In the genomic region with DNA sequence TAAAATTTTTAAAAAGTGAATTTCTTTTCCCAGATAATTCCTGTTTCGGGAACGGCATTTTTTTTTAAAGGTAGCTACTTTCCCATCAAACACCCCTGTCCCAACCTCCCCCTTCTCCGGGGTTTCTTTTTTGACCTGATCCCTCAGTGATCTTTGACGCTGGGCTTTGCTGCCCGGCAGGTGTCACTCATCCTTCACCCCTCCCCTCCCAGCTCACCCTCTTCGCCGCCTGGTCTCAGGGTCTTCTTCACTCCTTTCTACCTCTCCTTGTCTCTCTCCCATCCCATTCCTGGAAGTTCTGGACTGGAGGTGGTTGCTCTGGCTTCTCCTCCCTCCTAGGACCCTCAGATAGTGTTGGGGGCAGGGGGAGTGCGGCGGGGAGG, we compare ENCODE assay signal across 18 cellular contexts. TPM values are rescaled to one million over a fixed set of nuclear protein-coding genes. Genes with fewer than 3 reads are reported as not detected.
DNase-seq lines count a peak whose midpoint lies in the region; ATAC-seq and TF ChIP-seq lines count a peak whose summit lies in the region.
"Had no signal": no experiment of that assay in that cellular context is flagged by ENCODE, and none has a peak within 500 bp of the region (broad histone marks: within the 10 kb centered on the region; RNA-seq: fewer than 3 reads in every experiment).

No MANE protein-coding gene starts in this region.

- peak; percentile 28; the same call in 1 of the 2 replicates for TF ChIP-seq CTCF in WERI-Rb-1 (IDR thresholded peaks at IDR 0.05; ENCODE audit: low read depth, low read length)
- TF ChIP-seq CTCF in upper lobe of right lung (IDR thresholded peaks at IDR 0.05), result no peak

- H3K36me3 ChIP-seq in HUES48 (ENCODE audit: control insufficient read depth, insufficient read depth, low read length) (no peaks in the 10 kb centered on the region), WERI-Rb-1 (no peaks in the 10 kb centered on the region), upper lobe of right lung (no peaks in the 10 kb centered on the region)
- H3K36me3 ChIP-seq: esophagus muscularis mucosa, ovary had no signal

- H3K4me1 ChIP-seq in HUES48 (ENCODE audit: control insufficient read depth, insufficient read depth, low read length), result no peaks in the 10 kb centered on the region; the same call in 1 of the 2 replicates
- no peaks in the 10 kb centered on the region for H3K4me1 ChIP-seq in upper lobe of right lung

- H3K27me3 ChIP-seq in HUES48 (ENCODE audit: control insufficient read depth, insufficient read depth, low read length) (peaks cover 37% of the 10 kb centered on the region), WERI-Rb-1 (ENCODE audit: insufficient read depth, low read depth, severe bottlenecking) (peaks cover 19% of the 10 kb centered on the region), upper lobe of right lung (peaks cover 39% of the 10 kb centered on the region)
- H3K27me3 ChIP-seq: ovary had no signal

- no peak for ATAC-seq in HG03175 (IDR thresholded peaks at IDR 0.05; ENCODE audit: unreplicated experiment)
- ATAC-seq in GM21619 (IDR thresholded peaks at IDR 0.05; ENCODE audit: unreplicated experiment), result no peak
- ATAC-seq in upper lobe of right lung, result no peak

- H3K9ac ChIP-seq in HUES48 (ENCODE audit: low read depth, low read length), result no peak overlapping the region

- intact Hi-C loops in upper lobe of right lung (cut with DNase I), result no loop called here

- DNase-seq in COLO668 (lab: John Stamatoyannopoulos, UW; ENCODE audit: unreplicated experiment) (peak; percentile 30), WERI-Rb-1 (peak; percentile 64), iPS-NIHi7 (ENCODE audit: extremely low spot score) (peak; percentile 73), OCI-M1 (lab: John Stamatoyannopoulos, UW) (no peak), upper lobe of right lung (no peak)
- DNase-seq: activated T-cell treated with anti-CD3 and anti-CD28 coated beads for 4 hours, NCI-H446 treated with DMSO at 0.1 percent for 48 hours had no signal

- H3K9me3 ChIP-seq in HUES48 (ENCODE audit: control insufficient read depth, insufficient read depth, low read length), result no peaks in the 10 kb centered on the region
- H3K9me3 ChIP-seq in WERI-Rb-1 (ENCODE audit: severe bottlenecking), result peaks cover 2% of the 10 kb centered on the region
- H3K9me3 ChIP-seq in upper lobe of right lung, result no peaks in the 10 kb centered on the region
- H3K9me3 ChIP-seq: ovary had no signal

- H3K27ac ChIP-seq in HUES48 (ENCODE audit: low read depth, low read length) (no peak overlapping the region), WERI-Rb-1 (peak overlapping the region; percentile 43; the same call in 1 of the 2 replicates), upper lobe of right lung (no peak overlapping the region)
- H3K27ac ChIP-seq: esophagus muscularis mucosa, ovary had no signal

- H3K4me3 ChIP-seq in HUES48 (ENCODE audit: low read depth, low read length), result peak overlapping the region; percentile 89
- H3K4me3 ChIP-seq in WERI-Rb-1 (ENCODE audit: low read depth, low read length), result peak overlapping the region; percentile 68
- H3K4me3 ChIP-seq in upper lobe of right lung, result no peak overlapping the region
- H3K4me3 ChIP-seq: esophagus muscularis mucosa, ovary had no signal

RNA-seq across cellular contexts. Expression of a gene that starts 0.3 kb away (rescaled TPM):
- not detected for total RNA-seq in upper lobe of right lung
- total RNA-seq: activated CD4-positive, alpha-beta T cell treated with anti-CD3 and anti-CD28 coated beads, Interleukin-2, amount 10 ng/mL, durations not matched to agents 7 days and 5 days; dermis blood vessel endothelial cell; H4; HepG2; mononuclear cell; ovary; skeletal muscle tissue had no signal

Comparison
In these comparisons a context has a peak if more than half of its experiments do, and no peak if none do; other contexts are left out.
1. DNase-seq: peak in COLO668 (single experiment), WERI-Rb-1 (single experiment) and iPS-NIHi7 (single experiment); none in OCI-M1 (single experiment) and upper lobe of right lung (single experiment).